ENCODE assay signal across 31 cellular contexts in the genomic region with DNA sequence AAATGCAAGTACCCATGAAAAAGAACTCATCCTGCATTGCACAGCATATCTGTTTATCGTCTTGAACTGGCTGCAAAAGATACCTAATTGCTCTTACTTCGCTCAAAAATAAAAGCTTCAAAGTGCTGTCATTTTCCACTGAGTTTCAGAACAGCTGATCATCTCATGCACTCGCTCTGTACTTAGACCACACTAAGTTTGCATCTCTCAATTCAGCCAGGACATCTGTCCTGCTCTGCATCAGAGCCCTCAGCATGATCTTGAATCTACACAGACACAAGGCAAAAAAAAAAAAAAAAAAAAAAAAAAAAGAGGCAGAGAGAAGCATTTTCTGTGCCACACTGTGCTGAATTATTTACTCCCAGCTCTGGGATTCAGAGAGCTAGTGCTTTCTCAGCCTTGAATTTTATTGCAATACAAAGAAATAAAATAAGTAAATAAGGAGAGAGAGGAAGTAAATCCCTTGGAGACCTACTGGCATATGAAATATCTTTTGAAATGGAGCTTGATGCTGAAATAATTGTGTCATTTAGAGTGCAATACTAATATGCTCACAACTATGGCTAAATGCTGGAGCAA.
"Had no signal": no experiment of that assay in that cellular context is flagged by ENCODE, and none has a peak within 500 bp of the region (broad histone marks: within the 10 kb centered on the region; RNA-seq: fewer than 3 reads in every experiment).

No MANE protein-coding gene starts in this region.

- ATAC-seq: activated CD8-positive, alpha-beta T cell treated with anti-CD3 and anti-CD28 coated beads for 36 hours; activated naive CD8-positive, alpha-beta T cell treated with anti-CD3 and anti-CD28 coated beads, Interleukin-2, amount 50 U/mL, for 24 hours; activated T-cell treated with anti-CD3 and anti-CD28 coated beads, Interleukin-2, amount 50 U/mL, for 4 hours; activated T-helper 17 cell treated with anti-CD3 and anti-CD28 coated beads, Interleukin-2, amount 50 U/mL, for 72 hours; effector memory CD8-positive, alpha-beta T cell; gastroesophageal sphincter; sciatic nerve; stimulated activated memory B cell treated with anti-CD40 and anti-IgM and Interleukin-4, amounts not matched to agents 10 μg/mL and 1 μg/mL and 100 μg/mL, for 72 hours; stimulated activated naive CD8-positive, alpha-beta T cell treated with anti-CD3 and anti-CD28 coated beads, Interleukin-15, amount 100 ng/mL, for 72 hours had no signal

- H3K27ac ChIP-seq: gastroesophageal sphincter, left ventricle myocardium inferior, ovary, prostate gland, skin epidermis, upper lobe of right lung had no signal

- H3K27ac Mint-ChIP-seq: activated B cell treated with CpG ODN at 0.5 μM for 24 hours; activated CD8-positive, alpha-beta T cell treated with anti-CD3 and anti-CD28 coated beads for 36 hours; activated naive CD8-positive, alpha-beta T cell treated with anti-CD3 and anti-CD28 coated beads, Interleukin-2, amount 50 U/mL, for 24 hours; activated T-helper 17 cell treated with anti-CD3 and anti-CD28 coated beads, Interleukin-2, amount 50 U/mL, for 72 hours; effector memory CD8-positive, alpha-beta T cell; immature natural killer cell; stimulated activated memory B cell treated with anti-CD40 and anti-IgM and Interleukin-4, amounts not matched to agents 10 μg/mL and 1 μg/mL and 100 μg/mL, for 72 hours; stimulated activated naive CD8-positive, alpha-beta T cell treated with anti-CD3 and anti-CD28 coated beads, Interleukin-15, amount 100 ng/mL, for 72 hours had no signal

- H3K27me3 ChIP-seq: gastroesophageal sphincter, ovary, thyroid gland, upper lobe of right lung had no signal

- DNase-seq: activated B cell treated with CpG ODN at 0.5 μM for 24 hours; activated CD4-positive, alpha-beta T cell treated with anti-CD3 and anti-CD28 coated beads, Interleukin-2, amount 50 U/mL, for 1 hour; activated CD8-positive, alpha-beta T cell treated with anti-CD3 and anti-CD28 coated beads for 36 hours; activated gamma-delta T cell treated with Interleukin-2 at 50 U/mL for 16 hours; activated naive CD4-positive, alpha-beta T cell treated with anti-CD3 and anti-CD28 coated beads, Interleukin-2, amount 50 U/mL, for 16 hours; activated naive CD8-positive, alpha-beta T cell treated with anti-CD3 and anti-CD28 coated beads, Interleukin-2, amount 50 U/mL, for 24 hours; activated T-cell treated with anti-CD3 and anti-CD28 coated beads, Interleukin-2, amount 50 U/mL, for 4 hours; amygdala; caudate nucleus; cortex of kidney; effector memory CD8-positive, alpha-beta T cell; head of caudate nucleus; immature natural killer cell; kidney; left ventricle myocardium inferior; mesendoderm; ovary; retina; stimulated activated CD4-positive, alpha-beta T cell treated with anti-CD3 and anti-CD28 coated beads, Interleukin-4, amount 100 ng/mL, for 4 hours; stimulated activated CD8-positive, alpha-beta memory T cell treated with anti-CD3 and anti-CD28 coated beads, Interleukin-4, amount 100 ng/mL, for 48 hours; stimulated activated naive CD8-positive, alpha-beta T cell treated with anti-CD3 and anti-CD28 coated beads, Interleukin-15, amount 100 ng/mL, for 72 hours; substantia nigra; T-helper 2 cell; upper lobe of right lung had no signal

- H3K9me3 ChIP-seq: gastroesophageal sphincter, left ventricle myocardium inferior, ovary, prostate gland, thyroid gland, upper lobe of right lung had no signal

- H3K27me3 Mint-ChIP-seq: activated B cell treated with CpG ODN at 0.5 μM for 24 hours; activated CD8-positive, alpha-beta T cell treated with anti-CD3 and anti-CD28 coated beads for 36 hours; activated naive CD8-positive, alpha-beta T cell treated with anti-CD3 and anti-CD28 coated beads, Interleukin-2, amount 50 U/mL, for 24 hours; activated T-helper 17 cell treated with anti-CD3 and anti-CD28 coated beads, Interleukin-2, amount 50 U/mL, for 72 hours; effector memory CD8-positive, alpha-beta T cell; stimulated activated memory B cell treated with anti-CD40 and anti-IgM and Interleukin-4, amounts not matched to agents 10 μg/mL and 1 μg/mL and 100 μg/mL, for 72 hours; stimulated activated naive CD8-positive, alpha-beta T cell treated with anti-CD3 and anti-CD28 coated beads, Interleukin-15, amount 100 ng/mL, for 72 hours had no signal

- H3K36me3 ChIP-seq: gastroesophageal sphincter, left ventricle myocardium inferior, ovary, prostate gland, thyroid gland, upper lobe of right lung had no signal

- H3K36me3 Mint-ChIP-seq: immature natural killer cell; stimulated activated memory B cell treated with anti-CD40 and anti-IgM and Interleukin-4, amounts not matched to agents 10 μg/mL and 1 μg/mL and 100 μg/mL, for 72 hours had no signal

- H3K9me3 Mint-ChIP-seq: activated B cell treated with CpG ODN at 0.5 μM for 24 hours; activated CD8-positive, alpha-beta T cell treated with anti-CD3 and anti-CD28 coated beads for 36 hours; activated naive CD8-positive, alpha-beta T cell treated with anti-CD3 and anti-CD28 coated beads, Interleukin-2, amount 50 U/mL, for 24 hours; activated T-cell treated with anti-CD3 and anti-CD28 coated beads, Interleukin-2, amount 50 U/mL, for 4 hours; activated T-helper 17 cell treated with anti-CD3 and anti-CD28 coated beads, Interleukin-2, amount 50 U/mL, for 72 hours; immature natural killer cell; stimulated activated memory B cell treated with anti-CD40 and anti-IgM and Interleukin-4, amounts not matched to agents 10 μg/mL and 1 μg/mL and 100 μg/mL, for 72 hours had no signal

- H3K4me1 Mint-ChIP-seq: immature natural killer cell; stimulated activated naive CD8-positive, alpha-beta T cell treated with anti-CD3 and anti-CD28 coated beads, Interleukin-15, amount 100 ng/mL, for 72 hours had no signal

- H3K4me3 ChIP-seq: gastroesophageal sphincter, left ventricle myocardium inferior, ovary, prostate gland, skin epidermis, thyroid gland, upper lobe of right lung had no signal

- H3K4me1 ChIP-seq: gastroesophageal sphincter, left ventricle myocardium inferior, prostate gland, upper lobe of right lung had no signal

- H3K4me3 Mint-ChIP-seq: activated B cell treated with CpG ODN at 0.5 μM for 24 hours; activated CD8-positive, alpha-beta T cell treated with anti-CD3 and anti-CD28 coated beads for 36 hours; activated naive CD8-positive, alpha-beta T cell treated with anti-CD3 and anti-CD28 coated beads, Interleukin-2, amount 50 U/mL, for 24 hours; activated T-cell treated with anti-CD3 and anti-CD28 coated beads, Interleukin-2, amount 50 U/mL, for 4 hours; activated T-helper 17 cell treated with anti-CD3 and anti-CD28 coated beads, Interleukin-2, amount 50 U/mL, for 72 hours; effector memory CD8-positive, alpha-beta T cell; immature natural killer cell; stimulated activated memory B cell treated with anti-CD40 and anti-IgM and Interleukin-4, amounts not matched to agents 10 μg/mL and 1 μg/mL and 100 μg/mL, for 72 hours; stimulated activated naive CD8-positive, alpha-beta T cell treated with anti-CD3 and anti-CD28 coated beads, Interleukin-15, amount 100 ng/mL, for 72 hours had no signal
